ENCODE assay signal across 25 cellular contexts in the genomic region with DNA sequence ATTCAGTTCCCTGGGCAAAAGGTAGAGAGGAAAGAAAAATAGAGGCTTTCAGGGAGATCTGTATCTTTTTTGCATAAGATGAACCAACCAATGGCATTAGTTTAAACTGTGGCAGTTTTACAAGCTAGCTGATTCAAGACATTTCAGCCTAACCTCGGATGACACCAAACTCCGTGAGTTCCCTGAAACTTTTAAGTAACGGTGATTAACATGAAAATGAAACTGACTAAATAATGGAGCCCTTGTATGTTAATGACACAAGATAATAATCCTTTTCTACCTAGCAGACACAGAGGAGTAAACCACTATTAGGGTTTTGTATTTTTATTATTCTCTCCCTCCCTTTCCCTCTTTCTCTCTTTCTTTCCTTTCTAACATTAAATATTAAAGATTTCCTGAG.
DNase-seq lines count a peak whose midpoint lies in the region; ATAC-seq and TF ChIP-seq lines count a peak whose summit lies in the region.
"Had no signal": no experiment of that assay in that cellular context is flagged by ENCODE, and none has a peak within 500 bp of the region (broad histone marks: within the 10 kb centered on the region; RNA-seq: fewer than 3 reads in every experiment).

No MANE protein-coding gene starts in this region.

- H3K27ac Mint-ChIP-seq in MCF 10A (ENCODE audit: low read depth, unreplicated experiment), result no peak overlapping the region
- H3K27ac Mint-ChIP-seq: CD14-positive monocyte; CD8-positive, alpha-beta memory T cell had no signal

- BruUV-seq in MCF 10A (replicated peaks; lab: Mats Ljungman, UMichigan), result no TSS peak

- no peaks in the 10 kb centered on the region for H3K4me1 Mint-ChIP-seq in MCF 10A (ENCODE audit: insufficient read depth, unreplicated experiment)
- H3K4me1 Mint-ChIP-seq: CD14-positive monocyte; CD8-positive, alpha-beta memory T cell had no signal

- H3K36me3 ChIP-seq in adipocyte (ENCODE audit: control insufficient read depth, insufficient read depth, low read length, severe bottlenecking), result no peaks in the 10 kb centered on the region
- H3K36me3 ChIP-seq: BE2C, SJCRH30 had no signal

- no peak overlapping the region for H3K4me3 Mint-ChIP-seq in MCF 10A (ENCODE audit: unreplicated experiment)
- H3K4me3 Mint-ChIP-seq: CD14-positive monocyte; CD8-positive, alpha-beta memory T cell had no signal

- H3K27me3 ChIP-seq in adipocyte (replicated peaks; ENCODE audit: control insufficient read depth, insufficient read depth, low read length), result no peaks in the 10 kb centered on the region
- H3K27me3 ChIP-seq: BE2C, SJCRH30 had no signal

- no peak for ATAC-seq in GM21360 (IDR thresholded peaks at IDR 0.05; ENCODE audit: unreplicated experiment)
- ATAC-seq in HG03135 (IDR thresholded peaks at IDR 0.05; ENCODE audit: unreplicated experiment), result no peak
- ATAC-seq: PC-3, Right ventricle myocardium inferior had no signal

- intact Hi-C loops in MCF 10A (cut with micrococcal nuclease), result no loop called here

- no peaks in the 10 kb centered on the region for H3K27me3 Mint-ChIP-seq in MCF 10A (ENCODE audit: insufficient read depth, unreplicated experiment)
- H3K27me3 Mint-ChIP-seq: CD8-positive, alpha-beta memory T cell had no signal

- H3K36me3 Mint-ChIP-seq in MCF 10A (ENCODE audit: insufficient read depth, unreplicated experiment), result peaks cover 5% of the 10 kb centered on the region
- H3K36me3 Mint-ChIP-seq: CD14-positive monocyte; CD8-positive, alpha-beta memory T cell had no signal

- CTCF ChIA-PET in MCF 10A (lab: Yijun Ruan, JAX), result interaction anchor here (0.6 to 1.2 kb wide), 2 partner anchors 20 to 172 kb away, joined by 3 read pairs; no protein-coding TSS in a partner anchor

- H3K4me3 ChIP-seq in adipocyte (ENCODE audit: low read length), result peak overlapping the region; percentile 67
- H3K4me3 ChIP-seq: SJCRH30 had no signal

- H3K4me1 ChIP-seq in adipocyte (ENCODE audit: control insufficient read depth, insufficient read depth, low read length), result no peaks in the 10 kb centered on the region
- H3K4me1 ChIP-seq: BE2C, SJCRH30 had no signal

- no peak for TF ChIP-seq CTCF in MCF 10A (IDR thresholded peaks at IDR 0.05; ENCODE audit: unreplicated experiment)

- POLR2A ChIA-PET in MCF 10A (lab: Yijun Ruan, JAX), result no interaction called here

- DNase-seq in NCI-H1694 treated with DMSO at 0.1 percent for 48 hours (lab: John Stamatoyannopoulos, UW) (peak; percentile 34), NCI-H1694 (lab: John Stamatoyannopoulos, UW) (no peak), adipocyte (ENCODE audit: low read depth) (no peak), left kidney (ENCODE audit: low read depth, low spot score) (peak; percentile 28), NCI-H1092 (lab: John Stamatoyannopoulos, UW) (no peak), MCF 10A (ENCODE audit: unreplicated experiment) (no peak)
- DNase-seq: ACHN; BE2C; Calu3; CD8-positive, alpha-beta memory T cell; DND-41; GOT3; Karpas-422; MV-4-11; NCI-H2081 treated with DMSO at 0.1 percent for 48 hours; NCI-H2171 treated with DMSO at 0.1 percent for 48 hours; NCI-H345; NCI-H510A treated with DMSO at 0.1 percent for 48 hours; NCI-H748 treated with DMSO at 0.1 percent for 48 hours; PC-3; SJCRH30 had no signal

- H3K9me3 ChIP-seq in adipocyte (ENCODE audit: control insufficient read depth, low read length), result no peaks in the 10 kb centered on the region
- H3K9me3 ChIP-seq: BE2C, SJCRH30 had no signal

- peaks cover 13% of the 10 kb centered on the region for H3K9me3 Mint-ChIP-seq in MCF 10A (ENCODE audit: unreplicated experiment)

- H3K9ac ChIP-seq in adipocyte (ENCODE audit: low read length), result peak overlapping the region; percentile 7

Comparison
In these comparisons a context has a peak if more than half of its experiments do, and no peak if none do; other contexts are left out.
1. DNase-seq: peak in NCI-H1694 treated with DMSO at 0.1 percent for 48 hours (single experiment) and left kidney (single experiment); none in NCI-H1694 (single experiment), adipocyte (single experiment), NCI-H1092 (single experiment) and MCF 10A (single experiment).